Comparison of ENCODE assay signal across 10 cellular contexts in genomic region chr5:155728146-155728856, GRCh38.
DNase-seq lines count a peak whose midpoint lies in the region; TF ChIP-seq lines count a peak whose summit lies in the region.
"Had no signal": no experiment of that assay in that cellular context is flagged by ENCODE, and none has a peak within 500 bp of the region (broad histone marks: within the 10 kb centered on the region; RNA-seq: fewer than 3 reads in every experiment).

No MANE protein-coding gene starts in this region.

- H3K36me3 Mint-ChIP-seq in activated naive CD4-positive, alpha-beta T cell treated with anti-CD3 and anti-CD28 coated beads, Interleukin-2, amount 10 ng/mL, durations not matched to agents 7 days and 5 days, result no peaks in the 10 kb centered on the region
- H3K36me3 Mint-ChIP-seq: CD4-positive, alpha-beta memory T cell had no signal

- H3K9me3 ChIP-seq in colonic mucosa, result no peaks in the 10 kb centered on the region
- H3K9me3 ChIP-seq in spleen, result no peaks in the 10 kb centered on the region
- H3K9me3 ChIP-seq: neutrophil had no signal

- intact Hi-C loops in colonic mucosa (cut with DNase I) (no loop called here), spleen (cut with DNase I; ENCODE audit: low total_unique reads) (no loop called here)

- DNase-seq in activated naive CD4-positive, alpha-beta T cell treated with anti-CD3 and anti-CD28 coated beads, Interleukin-2, amount 10 ng/mL, durations not matched to agents 7 days and 5 days, result peak; percentile 24
- no peak for DNase-seq in activated naive CD4-positive, alpha-beta T cell treated with anti-CD3 and anti-CD28 coated beads, Interleukin-2, amount 50 U/mL, for 16 hours
- peak; percentile 37 for DNase-seq in colonic mucosa
- DNase-seq in kidney glomerular epithelial cell (lab: John Stamatoyannopoulos, UW), result peak; percentile 50
- DNase-seq in spleen, result peak; percentile 72
- DNase-seq in HUDEP-2 (lab: John Stamatoyannopoulos, UW; ENCODE audit: unreplicated experiment in 76 of 76), result no peak
- DNase-seq in OCI-M1 (lab: John Stamatoyannopoulos, UW), result no peak
- DNase-seq in NCI-H774 (lab: John Stamatoyannopoulos, UW), result no peak

- peaks cover 64% of the 10 kb centered on the region for H3K27me3 Mint-ChIP-seq in activated naive CD4-positive, alpha-beta T cell treated with anti-CD3 and anti-CD28 coated beads, Interleukin-2, amount 10 ng/mL, durations not matched to agents 7 days and 5 days

- H3K27ac ChIP-seq in colonic mucosa (no peak overlapping the region), spleen (no peak overlapping the region)
- H3K27ac ChIP-seq: neutrophil had no signal

- no peaks in the 10 kb centered on the region for H3K4me1 Mint-ChIP-seq in activated naive CD4-positive, alpha-beta T cell treated with anti-CD3 and anti-CD28 coated beads, Interleukin-2, amount 10 ng/mL, durations not matched to agents 7 days and 5 days
- H3K4me1 Mint-ChIP-seq: CD4-positive, alpha-beta memory T cell had no signal

- no peak overlapping the region for H3K9ac ChIP-seq in colonic mucosa (ENCODE audit: low read depth in 2 of 2, low read length in 2 of 2)

- H3K27me3 ChIP-seq in colonic mucosa (peaks cover 41% of the 10 kb centered on the region), spleen (replicated peaks in 1 of 7) (peaks cover 0 to 84% (median 42%) of the 10 kb centered on the region in 7 donors)

- H3K36me3 ChIP-seq in colonic mucosa, result no peaks in the 10 kb centered on the region
- no peaks in the 10 kb centered on the region for H3K36me3 ChIP-seq in spleen
- H3K36me3 ChIP-seq: neutrophil had no signal

- H3K27ac Mint-ChIP-seq in activated naive CD4-positive, alpha-beta T cell treated with anti-CD3 and anti-CD28 coated beads, Interleukin-2, amount 10 ng/mL, durations not matched to agents 7 days and 5 days, result no peak overlapping the region
- H3K27ac Mint-ChIP-seq: CD4-positive, alpha-beta memory T cell had no signal

- H3K4me1 ChIP-seq in colonic mucosa, result peaks cover 4% of the 10 kb centered on the region
- peaks cover 0 to 24% (median 10%) of the 10 kb centered on the region in 6 donors for H3K4me1 ChIP-seq in spleen

- 3 to 18% (median 5%) methylated on average over 14 to 83 of the region's 83 CpGs for WGBS in spleen, 5 donors

- CTCF ChIA-PET in activated naive CD4-positive, alpha-beta T cell treated with anti-CD3 and anti-CD28 coated beads, Interleukin-2, amount 10 ng/mL, durations not matched to agents 7 days and 5 days (lab: Charles Lee), result no interaction called here

- TF ChIP-seq POLR2A in spleen (IDR thresholded peaks at IDR 0.05), result no peak

- H3K4me3 ChIP-seq in colonic mucosa (peak overlapping the region; percentile 28), spleen (peak overlapping the region in 7 of 8 donors; percentile 10 to 59 (median 23))

- no peak overlapping the region for H3K4me3 Mint-ChIP-seq in activated naive CD4-positive, alpha-beta T cell treated with anti-CD3 and anti-CD28 coated beads, Interleukin-2, amount 10 ng/mL, durations not matched to agents 7 days and 5 days

- TF ChIP-seq CTCF in colonic mucosa (IDR thresholded peaks at IDR 0.05) (no peak), spleen (IDR thresholded peaks at IDR 0.05 in 8 of 11, conservative IDR thresholded peaks at IDR 0.05 in 3 of 11) (no peak)

- H3K9me3 Mint-ChIP-seq in activated naive CD4-positive, alpha-beta T cell treated with anti-CD3 and anti-CD28 coated beads, Interleukin-2, amount 10 ng/mL, durations not matched to agents 7 days and 5 days, result no peaks in the 10 kb centered on the region

Comparison
In these comparisons a context has a peak if more than half of its experiments do, and no peak if none do; other contexts are left out.
1. DNase-seq: peak in activated naive CD4-positive, alpha-beta T cell treated with anti-CD3 and anti-CD28 coated beads, Interleukin-2, amount 10 ng/mL, durations not matched to agents 7 days and 5 days (single experiment), colonic mucosa (single experiment), kidney glomerular epithelial cell (single experiment) and spleen (single experiment); none in activated naive CD4-positive, alpha-beta T cell treated with anti-CD3 and anti-CD28 coated beads, Interleukin-2, amount 50 U/mL, for 16 hours (single experiment), HUDEP-2 (0 of 76), OCI-M1 (single experiment) and NCI-H774 (single experiment).